In the genomic region with DNA sequence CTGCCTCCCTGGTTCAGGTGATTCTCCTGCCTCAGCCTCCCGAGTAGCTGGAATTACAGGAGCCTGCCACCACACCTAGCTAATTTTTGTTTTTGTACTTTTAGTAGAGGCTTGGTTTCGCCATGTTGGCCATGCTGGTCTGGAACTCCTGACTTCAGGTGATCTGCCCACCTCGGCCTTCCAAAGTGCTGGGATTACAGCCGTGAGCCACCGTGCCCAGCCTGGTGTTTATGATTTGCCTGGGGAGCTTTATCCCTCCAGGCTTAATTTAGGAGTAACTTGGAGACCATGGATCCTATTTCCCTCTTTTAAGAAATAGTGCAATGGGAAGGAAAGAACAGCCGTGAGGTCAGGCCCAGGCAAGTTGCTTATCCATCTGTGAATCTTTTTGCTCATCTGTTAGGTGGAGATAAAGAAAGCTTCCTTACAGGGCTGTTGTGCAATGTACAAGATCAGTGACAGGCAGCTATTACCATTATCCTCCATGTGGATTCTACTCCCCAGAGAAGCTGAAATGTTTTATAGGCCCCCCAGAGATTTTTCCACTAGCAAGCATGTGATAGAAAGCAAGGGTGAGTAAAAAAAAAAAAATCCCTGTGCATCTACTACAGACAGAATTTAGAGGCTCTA, we compare ENCODE assay signal across 20 cellular contexts.
DNase-seq lines count a peak whose midpoint lies in the region; ATAC-seq and TF ChIP-seq lines count a peak whose summit lies in the region.
"Had no signal": no experiment of that assay in that cellular context is flagged by ENCODE, and none has a peak within 500 bp of the region (broad histone marks: within the 10 kb centered on the region; RNA-seq: fewer than 3 reads in every experiment).

No MANE protein-coding gene starts in this region.

- H3K27me3 ChIP-seq in WERI-Rb-1 (ENCODE audit: insufficient read depth, low read depth, severe bottlenecking) = no peaks in the 10 kb centered on the region
- H3K27me3 ChIP-seq: ascending aorta, esophagus muscularis mucosa, MG63, SJSA1, transverse colon had no signal

- no peak for ATAC-seq in memory B cell (ENCODE audit: low read depth)
- no peak for ATAC-seq in GM19455 (IDR thresholded peaks at IDR 0.05; ENCODE audit: unreplicated experiment)
- ATAC-seq in HG02678 (IDR thresholded peaks at IDR 0.05; ENCODE audit: unreplicated experiment) = no peak

- no peak for TF ChIP-seq POLR2A in NB4 (IDR thresholded peaks at IDR 0.05; ENCODE audit: extremely low read depth, insufficient read length)

- no peaks in the 10 kb centered on the region for H3K9me3 ChIP-seq in WERI-Rb-1 (ENCODE audit: severe bottlenecking)
- H3K9me3 ChIP-seq: ascending aorta, esophagus muscularis mucosa, MG63, SJSA1, transverse colon had no signal

- peaks cover 58% of the 10 kb centered on the region for H3K4me1 Mint-ChIP-seq in memory B cell

- H3K27ac ChIP-seq in WERI-Rb-1 = peak overlapping the region; percentile 74
- H3K27ac ChIP-seq: ascending aorta, esophagus muscularis mucosa, SJSA1, transverse colon had no signal

- peaks cover 15% of the 10 kb centered on the region for H3K36me3 Mint-ChIP-seq in memory B cell

- peaks cover 3% of the 10 kb centered on the region for H3K9me3 Mint-ChIP-seq in memory B cell
- H3K9me3 Mint-ChIP-seq: CD4-positive, alpha-beta T cell had no signal

- H3K36me3 ChIP-seq in WERI-Rb-1 = no peaks in the 10 kb centered on the region; the same call in 1 of the 2 replicates
- H3K36me3 ChIP-seq: ascending aorta, MG63, SJSA1, transverse colon had no signal

- H3K4me3 Mint-ChIP-seq in memory B cell = no peak overlapping the region
- H3K4me3 Mint-ChIP-seq: CD4-positive, alpha-beta T cell had no signal

- TF ChIP-seq CTCF in NB4 (IDR thresholded peaks at IDR 0.05; ENCODE audit: low read depth, low read length) = no peak
- TF ChIP-seq CTCF in WERI-Rb-1 (IDR thresholded peaks at IDR 0.05; ENCODE audit: low read depth, low read length) = no peak

- peak; percentile 56 for DNase-seq in DMS 273 treated with DMSO at 0.1 percent for 48 hours (lab: John Stamatoyannopoulos, UW)
- peak; percentile 69 for DNase-seq in NB4 (ENCODE audit: low read depth)
- DNase-seq in WERI-Rb-1 = peak; percentile 39
- DNase-seq in memory B cell (ENCODE audit: low spot score in 2 of 2) = no peak
- DNase-seq in NCI-H2029 treated with DMSO at 0.1 percent for 48 hours (lab: John Stamatoyannopoulos, UW) = no peak
- no peak for DNase-seq in C1 segment of cervical spinal cord (lab: John Stamatoyannopoulos, UW)
- DNase-seq: activated effector memory CD4-positive, alpha-beta T cell treated with Interleukin-2 at 50 U/mL for 16 hours; CD4-positive, alpha-beta T cell; cortex of kidney; hypothalamus; left cardiac atrium; MG63; stimulated activated CD4-positive, alpha-beta T cell treated with anti-CD3 and anti-CD28 coated beads, Interleukin-4, amount 100 ng/mL, for 1 hour; stimulated activated CD8-positive, alpha-beta memory T cell treated with anti-CD3 and anti-CD28 coated beads, Interleukin-4, amount 100 ng/mL, for 48 hours; transverse colon had no signal

- H3K27me3 Mint-ChIP-seq in memory B cell = no peaks in the 10 kb centered on the region
- H3K27me3 Mint-ChIP-seq: CD4-positive, alpha-beta T cell had no signal

- peak overlapping the region; percentile 83 for H3K27ac Mint-ChIP-seq in memory B cell

- H3K4me3 ChIP-seq in NB4 (ENCODE audit: low read depth, low read length) (no peak overlapping the region), WERI-Rb-1 (ENCODE audit: low read depth, low read length) (no peak overlapping the region)
- H3K4me3 ChIP-seq: ascending aorta, esophagus muscularis mucosa, MG63, SJSA1, transverse colon had no signal

Comparison
In these comparisons a context has a peak if more than half of its experiments do, and no peak if none do; other contexts are left out.
1. DNase-seq: peak in DMS 273 treated with DMSO at 0.1 percent for 48 hours (single experiment), NB4 (single experiment) and WERI-Rb-1 (single experiment); none in memory B cell (0 of 2), NCI-H2029 treated with DMSO at 0.1 percent for 48 hours (single experiment) and C1 segment of cervical spinal cord (0 of 14).